In the genomic region with DNA sequence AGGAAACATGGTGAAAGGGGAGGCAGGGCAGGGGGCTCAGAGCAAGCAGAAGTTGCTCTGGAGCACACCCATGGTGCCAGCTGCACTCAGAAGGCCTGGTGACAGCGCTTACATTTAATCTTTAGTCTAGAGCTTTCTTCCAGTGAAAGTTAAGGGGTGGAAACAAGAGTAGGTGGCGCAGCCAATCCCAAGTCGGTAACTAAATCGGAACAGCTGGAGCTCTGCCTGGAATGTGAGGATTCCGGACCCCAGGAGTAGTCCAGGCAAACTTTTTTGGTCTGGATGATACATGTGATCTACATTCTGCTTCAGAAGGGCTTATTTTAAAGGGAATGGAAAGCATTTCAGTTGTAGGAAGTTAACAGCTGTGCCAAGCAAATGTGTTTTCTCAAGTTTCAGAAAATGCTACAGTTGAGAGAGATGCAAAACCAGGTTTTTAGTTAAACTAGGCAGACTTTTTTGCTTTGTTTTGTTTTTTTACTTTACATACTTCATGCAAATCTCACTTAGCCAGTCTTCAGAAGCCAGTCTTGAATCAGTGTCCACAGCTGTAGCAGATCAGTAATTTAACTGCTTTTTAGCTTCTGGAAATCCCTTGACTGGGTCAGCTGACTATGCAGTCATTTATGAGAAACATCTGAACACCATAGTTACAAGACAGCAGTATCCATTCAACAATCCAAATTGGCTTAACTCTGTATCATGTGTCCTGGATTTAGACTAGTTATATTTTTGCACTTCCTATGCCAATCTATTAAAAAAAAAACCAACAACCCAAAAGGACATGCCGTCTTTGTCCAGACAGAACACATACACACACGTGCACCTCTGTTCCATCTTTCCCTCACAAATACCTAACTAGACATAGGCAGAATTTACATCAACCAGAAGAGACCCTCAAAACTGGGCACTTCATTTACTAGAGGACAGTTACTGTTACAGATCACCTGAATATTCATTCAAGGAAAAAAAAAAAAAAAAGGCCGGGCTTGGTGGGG, we compare ENCODE assay signal across 8 cellular contexts. TPM values are rescaled to one million over a fixed set of nuclear protein-coding genes. Genes with fewer than 3 reads are reported as not detected.
DNase-seq lines count a peak whose midpoint lies in the region; ATAC-seq, FAIRE-seq and TF ChIP-seq lines count a peak whose summit lies in the region.

No MANE protein-coding gene starts in this region.

- H3K9me3 ChIP-seq in right lobe of liver (no peaks in the 10 kb centered on the region), thoracic aorta (no peaks in the 10 kb centered on the region), Caco-2 (no peaks in the 10 kb centered on the region)

- ATAC-seq in right lobe of liver (peak; percentile 64 to 86 (median 76)), thoracic aorta (ENCODE audit: insufficient number of reproducible peaks, low FRiP score, low read depth) (peak; percentile 83)

- peaks cover 70% of the 10 kb centered on the region for H3K36me3 Mint-ChIP-seq in dendritic cell treated with granulocyte-macrophage colony-stimulating factor and Interleukin-4, amounts not matched to agents 40 ng/mL and 50 ng/mL, for 4 days (ENCODE audit: low read depth)
- H3K36me3 Mint-ChIP-seq in Caco-2 (ENCODE audit: insufficient read depth, unreplicated experiment), result peaks cover 2% of the 10 kb centered on the region

- no peak for TF ChIP-seq POLR2A in right lobe of liver (IDR thresholded peaks at IDR 0.05)

- intact Hi-C loops in dendritic cell treated with granulocyte-macrophage colony-stimulating factor and Interleukin-4, amounts not matched to agents 40 ng/mL and 50 ng/mL, for 4 days (cut with micrococcal nuclease), result no loop called here
- intact Hi-C loops in right lobe of liver (cut with DNase I) (no loop called here), Caco-2 (cut with micrococcal nuclease; ENCODE audit: unreplicated experiment) (no loop called here)

- POLR2A ChIA-PET in Caco-2 (lab: Charles Lee), result no interaction called here

- WGBS in right lobe of liver (ENCODE audit: insufficient coverage, low coverage, low lambda C conversion rate, missing lambda C conversion rate), result 73% methylated on average over 8 of the region's 8 CpGs

- no peak for TF ChIP-seq CTCF in right lobe of liver (IDR thresholded peaks at IDR 0.05)
- TF ChIP-seq CTCF in thoracic aorta (IDR thresholded peaks at IDR 0.05), result no peak
- no peak for TF ChIP-seq CTCF in Caco-2 (IDR thresholded peaks at IDR 0.05; ENCODE audit: insufficient read depth in 1 of 2, low read depth in 1 of 2, low read length in 1 of 2, severe bottlenecking in 1 of 2, unreplicated experiment in 1 of 2)

- H3K36me3 ChIP-seq in ACC112 (ENCODE audit: insufficient read depth, low read length), result peaks cover 5% of the 10 kb centered on the region
- peaks cover 0 to 5% (median 0%) of the 10 kb centered on the region in 4 donors for H3K36me3 ChIP-seq in right lobe of liver
- no peaks in the 10 kb centered on the region for H3K36me3 ChIP-seq in thoracic aorta
- no peaks in the 10 kb centered on the region for H3K36me3 ChIP-seq in Caco-2 (ENCODE audit: control insufficient read depth, insufficient read depth, low read length)

- CTCF ChIA-PET in Caco-2 (lab: Charles Lee), result no interaction called here

- DNase-seq in GM19240 (ENCODE audit: insufficient read length, low spot score), result peak; percentile 30
- DNase-seq in HTR-8/SVneo (ENCODE audit: insufficient read length, low spot score), result peak; percentile 11
- peak in 1 of 3 donors; percentile 55 for DNase-seq in right lobe of liver
- peak; percentile 40 for DNase-seq in thoracic aorta (ENCODE audit: low spot score)
- DNase-seq in Caco-2, result no peak
- DNase-seq in cerebellum (ENCODE audit: low spot score), result no peak

- BruUV-seq in Caco-2 (replicated peaks; lab: Mats Ljungman, UMichigan), result no TSS peak

- H3K27me3 ChIP-seq in ACC112 (ENCODE audit: insufficient read depth, low read length) (no peaks in the 10 kb centered on the region), right lobe of liver (no peaks in the 10 kb centered on the region), thoracic aorta (replicated peaks; ENCODE audit: insufficient read depth) (no peaks in the 10 kb centered on the region), Caco-2 (replicated peaks; ENCODE audit: control insufficient read depth, insufficient read depth, low read length) (no peaks in the 10 kb centered on the region)

- H3K4me1 Mint-ChIP-seq in dendritic cell treated with granulocyte-macrophage colony-stimulating factor and Interleukin-4, amounts not matched to agents 40 ng/mL and 50 ng/mL, for 4 days (ENCODE audit: low read depth), result peaks cover 17% of the 10 kb centered on the region
- H3K4me1 Mint-ChIP-seq in Caco-2 (ENCODE audit: low read depth, unreplicated experiment), result no peaks in the 10 kb centered on the region

- H2AFZ ChIP-seq in ACC112 (ENCODE audit: low read length, unreplicated experiment), result peak overlapping the region; percentile 4

- H3K9me3 Mint-ChIP-seq in dendritic cell treated with granulocyte-macrophage colony-stimulating factor and Interleukin-4, amounts not matched to agents 40 ng/mL and 50 ng/mL, for 4 days, result no peaks in the 10 kb centered on the region
- no peaks in the 10 kb centered on the region for H3K9me3 Mint-ChIP-seq in Caco-2 (ENCODE audit: unreplicated experiment)

- H3K4me3 Mint-ChIP-seq in dendritic cell treated with granulocyte-macrophage colony-stimulating factor and Interleukin-4, amounts not matched to agents 40 ng/mL and 50 ng/mL, for 4 days, result no peak overlapping the region
- H3K4me3 Mint-ChIP-seq in Caco-2 (ENCODE audit: unreplicated experiment), result no peak overlapping the region

- H3K27me3 Mint-ChIP-seq in dendritic cell treated with granulocyte-macrophage colony-stimulating factor and Interleukin-4, amounts not matched to agents 40 ng/mL and 50 ng/mL, for 4 days, result no peaks in the 10 kb centered on the region
- H3K27me3 Mint-ChIP-seq in Caco-2 (ENCODE audit: insufficient read depth, unreplicated experiment), result no peaks in the 10 kb centered on the region

- peaks cover 13% of the 10 kb centered on the region for H3K79me2 ChIP-seq in ACC112 (ENCODE audit: control insufficient read depth, insufficient read depth, low read length, unreplicated experiment)

- peak overlapping the region; percentile 67 for H3K27ac Mint-ChIP-seq in dendritic cell treated with granulocyte-macrophage colony-stimulating factor and Interleukin-4, amounts not matched to agents 40 ng/mL and 50 ng/mL, for 4 days
- H3K27ac Mint-ChIP-seq in Caco-2 (ENCODE audit: unreplicated experiment), result no peak overlapping the region

- H3K27ac ChIP-seq in ACC112 (ENCODE audit: low read depth, low read length) (peak overlapping the region; percentile 97), right lobe of liver (peak overlapping the region; percentile 24 to 41 (median 39)), thoracic aorta (peak overlapping the region; percentile 90 to 92)

- H3K4me1 ChIP-seq in ACC112 (ENCODE audit: control insufficient read depth, insufficient read depth, low read length, unreplicated experiment) (peaks cover 36% of the 10 kb centered on the region), right lobe of liver (no peaks in the 10 kb centered on the region), thoracic aorta (ENCODE audit: control insufficient read depth in 1 of 2, low read depth in 2 of 2) (peaks cover 25 to 57% of the 10 kb centered on the region in 2 donors), Caco-2 (no peaks in the 10 kb centered on the region)

- no peak for FAIRE-seq in HTR-8/SVneo (lab: Jason Lieb, UNC)

- H3K4me3 ChIP-seq in ACC112 (ENCODE audit: low read depth, low read length), result peak overlapping the region; percentile 61
- H3K4me3 ChIP-seq in right lobe of liver, result no peak overlapping the region
- peak overlapping the region; percentile 67 for H3K4me3 ChIP-seq in thoracic aorta
- H3K4me3 ChIP-seq in Caco-2 (ENCODE audit: low read depth, low read length), result no peak overlapping the region

RNA-seq across cellular contexts. Expression of gene ZNF106, which starts 33.2 kb away (rescaled TPM):
- 10 to 100 TPM; 17.5 to 24.5 (median 20.0) TPM for total RNA-seq in right lobe of liver
- 10 to 100 TPM; 77.4 to 83.8 TPM for total RNA-seq in thoracic aorta
- 47.8 and 51.4 TPM in 2 replicates for total RNA-seq in Caco-2 (2022)
- total RNA-seq in cerebellum, result 49.7 TPM

RNA-seq across cellular contexts. Expression of gene SNAP23, which starts 37.7 kb away (rescaled TPM):
- 10 to 100 TPM; 20.7 to 30.9 (median 26.9) TPM for total RNA-seq in right lobe of liver
- 10 to 100 TPM; 68.8 to 73.7 TPM for total RNA-seq in thoracic aorta
- total RNA-seq in Caco-2 (2022), result 92.2 and 97.5 TPM in 2 replicates
- 38.0 TPM for total RNA-seq in cerebellum

Comparison
In these comparisons a context has a peak if more than half of its experiments do, and no peak if none do; other contexts are left out.
1. H3K27ac ChIP-seq: peak in every context shown above with its lines; median percentile 97 in ACC112; 91 in thoracic aorta; 39 in right lobe of liver.
2. H3K4me3 ChIP-seq: peak in ACC112 (single experiment) and thoracic aorta (single experiment); none in right lobe of liver (0 of 3) and Caco-2 (single experiment).
3. DNase-seq: peak in GM19240 (single experiment), HTR-8/SVneo (single experiment) and thoracic aorta (single experiment); none in Caco-2 (0 of 2) and cerebellum (single experiment).